In genomic region chr12:31369712-31370521, GRCh38 we compare ENCODE assay signal across 9 cellular contexts. TPM values are rescaled to one million over a fixed set of nuclear protein-coding genes. Genes with fewer than 3 reads are reported as not detected.
A peak's percentile ranks its signal among the peaks of the same experiment; 100 is the strongest.
DNase-seq lines count a peak whose midpoint lies in the region; ATAC-seq, FAIRE-seq and TF ChIP-seq lines count a peak whose summit lies in the region.
"Had no signal": no experiment of that assay in that cellular context is flagged by ENCODE, and none has a peak within 500 bp of the region (broad histone marks: within the 10 kb centered on the region; RNA-seq: fewer than 3 reads in every experiment).

No MANE protein-coding gene starts in this region.

- no peak for TF ChIP-seq POLR2A in spleen (IDR thresholded peaks at IDR 0.05)

- no peaks in the 10 kb centered on the region for H3K4me1 Mint-ChIP-seq in activated naive CD4-positive, alpha-beta T cell treated with anti-CD3 and anti-CD28 coated beads, Interleukin-2, amount 10 ng/mL, durations not matched to agents 7 days and 5 days
- H3K4me1 Mint-ChIP-seq: activated T-helper 17 cell treated with anti-CD3 and anti-CD28 coated beads, Interleukin-2, amount 50 U/mL, for 72 hours had no signal

- intact Hi-C loops in spleen (cut with DNase I; ENCODE audit: low total_unique reads) = no loop called here

- peak overlapping the region; percentile 70 for H3K4me2 ChIP-seq in keratinocyte (ENCODE audit: control insufficient read depth, extremely low read depth, insufficient read depth, low read depth, low read length)

- no peaks in the 10 kb centered on the region for H3K9me3 ChIP-seq in HUES48 (ENCODE audit: control insufficient read depth, insufficient read depth, low read length)
- H3K9me3 ChIP-seq in keratinocyte (ENCODE audit: control insufficient read depth, low read depth, low read length) = no peaks in the 10 kb centered on the region
- H3K9me3 ChIP-seq in spleen = no peaks in the 10 kb centered on the region

- TF ChIP-seq CTCF in brain microvascular endothelial cell (IDR thresholded peaks at IDR 0.05; ENCODE audit: low read depth, low read length, missing control alignments) (no peak), keratinocyte (optimal IDR thresholded peaks at IDR 0.05 in 1 of 3, IDR thresholded peaks at IDR 0.05 in 1 of 3, conservative IDR thresholded peaks at IDR 0.05 in 1 of 3; ENCODE audit: extremely low read depth in 1 of 3, insufficient read depth in 2 of 3, low read length in 3 of 3) (no peak), spleen (IDR thresholded peaks at IDR 0.05 in 8 of 11, conservative IDR thresholded peaks at IDR 0.05 in 3 of 11) (no peak)

- H3K9ac ChIP-seq in HUES48 (ENCODE audit: low read depth, low read length) (peak overlapping the region; percentile 82), keratinocyte (ENCODE audit: control insufficient read depth, extremely low read depth, insufficient read depth, low read length) (peak overlapping the region; percentile 60)

- H3K27ac ChIP-seq in HUES48 (ENCODE audit: low read depth, low read length) (peak overlapping the region; percentile 99), brain microvascular endothelial cell (no peak overlapping the region), keratinocyte (ENCODE audit: control insufficient read depth, insufficient read depth, low read length) (peak overlapping the region; percentile 35), spleen (peak overlapping the region in 1 of 8 donors; percentile 22)

- no peaks in the 10 kb centered on the region for H3K9me3 Mint-ChIP-seq in activated naive CD4-positive, alpha-beta T cell treated with anti-CD3 and anti-CD28 coated beads, Interleukin-2, amount 10 ng/mL, durations not matched to agents 7 days and 5 days
- H3K9me3 Mint-ChIP-seq: activated T-helper 17 cell treated with anti-CD3 and anti-CD28 coated beads, Interleukin-2, amount 50 U/mL, for 72 hours had no signal

- peak overlapping the region; percentile 98 for H2AFZ ChIP-seq in keratinocyte (ENCODE audit: control insufficient read depth, low read length)

- H3K4me3 Mint-ChIP-seq in activated naive CD4-positive, alpha-beta T cell treated with anti-CD3 and anti-CD28 coated beads, Interleukin-2, amount 10 ng/mL, durations not matched to agents 7 days and 5 days = no peak overlapping the region
- H3K4me3 Mint-ChIP-seq: activated T-helper 17 cell treated with anti-CD3 and anti-CD28 coated beads, Interleukin-2, amount 50 U/mL, for 72 hours had no signal

- peak; percentile 86 for FAIRE-seq in keratinocyte (lab: Jason Lieb, UNC)

- no peaks in the 10 kb centered on the region for H4K20me1 ChIP-seq in keratinocyte (ENCODE audit: control insufficient read depth, extremely low read depth, insufficient read depth, low read length)

- peaks cover 32% of the 10 kb centered on the region for H3K4me1 ChIP-seq in HUES48 (ENCODE audit: control insufficient read depth, insufficient read depth, low read length)
- H3K4me1 ChIP-seq in keratinocyte (ENCODE audit: control insufficient read depth, extremely low read depth, insufficient read depth, low read length) = peaks cover 11% of the 10 kb centered on the region
- peaks cover 0 to 11% (median 7%) of the 10 kb centered on the region in 6 donors for H3K4me1 ChIP-seq in spleen

- CTCF ChIA-PET in activated naive CD4-positive, alpha-beta T cell treated with anti-CD3 and anti-CD28 coated beads, Interleukin-2, amount 10 ng/mL, durations not matched to agents 7 days and 5 days (lab: Charles Lee) = no interaction called here

- dilution Hi-C loops in keratinocyte (cut with MboI; ENCODE audit: extremely low pct_ligation_motif_present, low sequenced_read_pairs) = no loop called here

- H3K36me3 Mint-ChIP-seq in activated naive CD4-positive, alpha-beta T cell treated with anti-CD3 and anti-CD28 coated beads, Interleukin-2, amount 10 ng/mL, durations not matched to agents 7 days and 5 days = no peaks in the 10 kb centered on the region

- no peaks in the 10 kb centered on the region for H3K36me3 ChIP-seq in HUES48 (ENCODE audit: control insufficient read depth, insufficient read depth, low read length)
- no peaks in the 10 kb centered on the region for H3K36me3 ChIP-seq in brain microvascular endothelial cell (replicated peaks)
- no peaks in the 10 kb centered on the region for H3K36me3 ChIP-seq in keratinocyte (ENCODE audit: control insufficient read depth in 2 of 2, extremely low read depth in 1 of 2, insufficient read depth in 2 of 2, low read length in 2 of 2)
- no peaks in the 10 kb centered on the region for H3K36me3 ChIP-seq in spleen

- 65 to 81% (median 67%) methylated on average over 21 of the region's 21 CpGs for WGBS in spleen, 5 donors

- ATAC-seq in GM18867 (IDR thresholded peaks at IDR 0.05; ENCODE audit: unreplicated experiment) = no peak
- ATAC-seq: activated T-helper 17 cell treated with anti-CD3 and anti-CD28 coated beads, Interleukin-2, amount 50 U/mL, for 72 hours had no signal

- no peaks in the 10 kb centered on the region for H3K9me1 ChIP-seq in keratinocyte (ENCODE audit: control insufficient read depth, extremely low read depth, insufficient read depth, low read length)

- in situ Hi-C loops in brain microvascular endothelial cell (cut with HindIII; ENCODE audit: low pct_ligation_motif_present, low sequenced_read_pairs) = no loop called here

- H3K4me3 ChIP-seq in HUES48 (ENCODE audit: low read depth, low read length) (peak overlapping the region; percentile 60), brain microvascular endothelial cell (ENCODE audit: low read depth, low read length) (peak overlapping the region; percentile 27), keratinocyte (ENCODE audit: control insufficient read depth in 2 of 3, extremely low read depth in 1 of 3, insufficient read depth in 2 of 3, low read depth in 1 of 3, low read length in 3 of 3) (peak overlapping the region; percentile 4 to 43 (median 40)), spleen (peak overlapping the region in 2 of 8 donors; percentile 19 to 35)

- peaks cover 23% of the 10 kb centered on the region for H3K27me3 Mint-ChIP-seq in activated naive CD4-positive, alpha-beta T cell treated with anti-CD3 and anti-CD28 coated beads, Interleukin-2, amount 10 ng/mL, durations not matched to agents 7 days and 5 days

- H3K79me2 ChIP-seq in keratinocyte (ENCODE audit: control insufficient read depth, insufficient read depth, low read length) = no peaks in the 10 kb centered on the region

- H3K27ac Mint-ChIP-seq in activated naive CD4-positive, alpha-beta T cell treated with anti-CD3 and anti-CD28 coated beads, Interleukin-2, amount 10 ng/mL, durations not matched to agents 7 days and 5 days = no peak overlapping the region
- H3K27ac Mint-ChIP-seq: activated T-helper 17 cell treated with anti-CD3 and anti-CD28 coated beads, Interleukin-2, amount 50 U/mL, for 72 hours had no signal

- H3K27me3 ChIP-seq in HUES48 (ENCODE audit: control insufficient read depth, insufficient read depth, low read length) (no peaks in the 10 kb centered on the region), brain microvascular endothelial cell (replicated peaks) (no peaks in the 10 kb centered on the region), keratinocyte (ENCODE audit: control insufficient read depth, extremely low read depth, insufficient read depth, low read length) (no peaks in the 10 kb centered on the region), spleen (replicated peaks in 1 of 7) (no peaks in the 10 kb centered on the region)

- peak; percentile 24 for DNase-seq in brain microvascular endothelial cell
- DNase-seq in keratinocyte (ENCODE audit: low read depth, low spot score) = no peak
- peak; percentile 13 for DNase-seq in spleen
- DNase-seq in HUDEP-2 (lab: John Stamatoyannopoulos, UW; ENCODE audit: unreplicated experiment in 76 of 76) = no peak
- DNase-seq in activated naive CD4-positive, alpha-beta T cell treated with anti-CD3 and anti-CD28 coated beads, Interleukin-2, amount 10 ng/mL, durations not matched to agents 7 days and 5 days = no peak
- no peak for DNase-seq in globus pallidus (ENCODE audit: low spot score)

RNA-seq across cellular contexts. Expression of gene SINHCAF, which starts 44.0 kb away (rescaled TPM):
- polyA plus RNA-seq in keratinocyte (32.2 to 57.4 TPM (median 40.8 TPM) in 3 replicates), spleen (10 to 100 TPM; 28.4 to 37.4 (median 30.9) TPM)
- polyA plus RNA-seq in keratinocyte (2011; ENCODE audit: low read depth) = 27.0 TPM
- 42.9 and 103 TPM in 2 replicates for polyA plus RNA-seq in keratinocyte (2011; cell fraction: cytosol; rRNA removed)
- polyA plus RNA-seq in keratinocyte (2011; cell fraction: nucleus; rRNA removed) = 42.7 and 57.4 TPM in 2 replicates
- polyA plus RNA-seq in keratinocyte (2012; ENCODE audit: low replicate concordance) = 30.9 and 33.9 TPM in 2 replicates
- 7.0 to 31.0 TPM (median 19.7 TPM) in 3 replicates for polyA minus RNA-seq in keratinocyte
- 32.2 TPM for polyA minus RNA-seq in keratinocyte (2011; cell fraction: cytosol; rRNA and poly(A)+ RNA removed)
- 18.3 and 30.1 TPM in 2 replicates for polyA minus RNA-seq in keratinocyte (2011; cell fraction: nucleus; rRNA and poly(A)+ RNA removed)
- 100 to 1,000 TPM in 1 of 7 donors, 10 to 100 TPM in 6; 43.4 to 121 (median 62.8) TPM for total RNA-seq in spleen

Comparison
In these comparisons a context has a peak if more than half of its experiments do, and no peak if none do; other contexts are left out.
1. DNase-seq: peak in brain microvascular endothelial cell (single experiment) and spleen (single experiment); none in keratinocyte (single experiment), HUDEP-2 (0 of 76), activated naive CD4-positive, alpha-beta T cell treated with anti-CD3 and anti-CD28 coated beads, Interleukin-2, amount 10 ng/mL, durations not matched to agents 7 days and 5 days (single experiment) and globus pallidus (single experiment).